ENCODE assay signal across 1 cellular context in the genomic region with DNA sequence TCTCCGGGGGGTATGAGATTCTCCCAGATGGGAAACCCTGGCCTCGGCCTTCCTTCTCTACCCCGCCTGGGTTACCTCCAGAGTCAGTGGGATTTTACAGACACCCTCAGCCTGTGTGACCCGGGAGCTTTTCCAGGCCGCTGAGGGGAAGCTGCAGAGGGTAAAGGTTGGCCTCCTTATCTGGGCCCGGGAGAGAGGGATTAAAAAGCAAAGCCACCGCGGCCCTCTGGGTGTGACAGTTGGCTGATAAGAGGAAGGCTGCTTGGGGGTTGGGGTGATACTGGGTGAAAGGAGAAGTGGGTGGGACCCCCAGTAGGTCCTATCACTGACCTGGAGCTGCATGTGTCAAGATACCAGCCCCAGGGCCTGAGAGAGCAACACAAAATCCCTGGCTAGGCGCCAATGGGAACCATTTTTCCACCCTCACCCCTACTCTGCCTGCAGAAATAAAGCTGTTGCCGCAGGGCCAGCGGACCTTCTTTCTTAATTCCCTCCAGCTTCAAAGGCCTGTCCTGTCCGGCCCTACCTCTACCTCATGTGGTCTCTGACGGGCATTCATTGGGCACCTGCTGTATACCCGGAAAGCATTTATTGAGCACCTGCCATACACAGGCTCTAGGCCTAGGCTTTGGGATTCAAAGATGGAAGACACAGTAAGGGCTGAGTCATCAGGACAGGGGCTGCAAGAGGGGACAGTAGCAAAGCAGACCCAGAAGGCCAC.
TF ChIP-seq lines count a peak whose summit lies in the region.

No MANE protein-coding gene starts in this region.

TF ChIP-seq in HepG2, 621 proteins besides CTCF, POLR2A, EP300 and RAD21 (continued from another document and continues in another):
- TF ChIP-seq ATAD3A (CRISPR knock-in tag; IDR thresholded peaks at IDR 0.05), result 0 out of 2 replicates have a peak, but pooled peaks have one; percentile 38
- TF ChIP-seq RARA (CRISPR knock-in tag; IDR thresholded peaks at IDR 0.05), result peak; percentile 97
- peak; percentile 100 for TF ChIP-seq ZKSCAN8 (CRISPR knock-in tag; IDR thresholded peaks at IDR 0.05; ENCODE audit: borderline replicate concordance)
- TF ChIP-seq ZIK1 (CRISPR knock-in tag; IDR thresholded peaks at IDR 0.05; ENCODE audit: borderline replicate concordance, low read depth), result no peak
- TF ChIP-seq, protein P1, sequence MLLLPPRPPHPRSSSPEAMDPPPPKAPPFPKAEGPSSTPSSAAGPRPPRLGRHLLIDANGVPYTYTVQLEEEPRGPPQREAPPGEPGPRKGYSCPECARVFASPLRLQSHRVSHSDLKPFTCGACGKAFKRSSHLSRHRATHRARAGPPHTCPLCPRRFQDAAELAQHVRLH (CRISPR knock-in tag; IDR thresholded peaks at IDR 0.05; ENCODE audit: borderline replicate concordance, low read depth), result peak; percentile 92; the same call in 1 of the 2 replicates
- TF ChIP-seq NFIB (CRISPR knock-in tag; IDR thresholded peaks at IDR 0.05; ENCODE audit: borderline replicate concordance), result 0 out of 2 replicates have a peak, but pooled peaks have one; percentile 5
- TF ChIP-seq, protein P2, sequence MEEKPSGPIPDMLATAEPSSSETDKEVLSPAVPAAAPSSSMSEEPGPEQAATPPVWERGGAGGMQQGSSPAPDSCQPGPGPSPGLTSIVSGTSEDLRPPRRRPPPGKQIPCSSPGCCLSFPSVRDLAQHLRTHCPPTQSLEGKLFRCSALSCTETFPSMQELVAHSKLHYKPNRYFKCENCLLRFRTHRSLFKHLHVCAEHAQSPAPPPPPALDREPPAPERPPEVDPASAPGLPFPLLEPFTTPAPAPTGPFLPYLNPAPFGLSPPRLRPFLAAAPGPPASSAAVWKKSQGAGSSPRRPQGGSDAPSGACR (CRISPR knock-in tag; IDR thresholded peaks at IDR 0.05), result peak; percentile 32; the same call in 1 of the 2 replicates
- TF ChIP-seq, protein P3, sequence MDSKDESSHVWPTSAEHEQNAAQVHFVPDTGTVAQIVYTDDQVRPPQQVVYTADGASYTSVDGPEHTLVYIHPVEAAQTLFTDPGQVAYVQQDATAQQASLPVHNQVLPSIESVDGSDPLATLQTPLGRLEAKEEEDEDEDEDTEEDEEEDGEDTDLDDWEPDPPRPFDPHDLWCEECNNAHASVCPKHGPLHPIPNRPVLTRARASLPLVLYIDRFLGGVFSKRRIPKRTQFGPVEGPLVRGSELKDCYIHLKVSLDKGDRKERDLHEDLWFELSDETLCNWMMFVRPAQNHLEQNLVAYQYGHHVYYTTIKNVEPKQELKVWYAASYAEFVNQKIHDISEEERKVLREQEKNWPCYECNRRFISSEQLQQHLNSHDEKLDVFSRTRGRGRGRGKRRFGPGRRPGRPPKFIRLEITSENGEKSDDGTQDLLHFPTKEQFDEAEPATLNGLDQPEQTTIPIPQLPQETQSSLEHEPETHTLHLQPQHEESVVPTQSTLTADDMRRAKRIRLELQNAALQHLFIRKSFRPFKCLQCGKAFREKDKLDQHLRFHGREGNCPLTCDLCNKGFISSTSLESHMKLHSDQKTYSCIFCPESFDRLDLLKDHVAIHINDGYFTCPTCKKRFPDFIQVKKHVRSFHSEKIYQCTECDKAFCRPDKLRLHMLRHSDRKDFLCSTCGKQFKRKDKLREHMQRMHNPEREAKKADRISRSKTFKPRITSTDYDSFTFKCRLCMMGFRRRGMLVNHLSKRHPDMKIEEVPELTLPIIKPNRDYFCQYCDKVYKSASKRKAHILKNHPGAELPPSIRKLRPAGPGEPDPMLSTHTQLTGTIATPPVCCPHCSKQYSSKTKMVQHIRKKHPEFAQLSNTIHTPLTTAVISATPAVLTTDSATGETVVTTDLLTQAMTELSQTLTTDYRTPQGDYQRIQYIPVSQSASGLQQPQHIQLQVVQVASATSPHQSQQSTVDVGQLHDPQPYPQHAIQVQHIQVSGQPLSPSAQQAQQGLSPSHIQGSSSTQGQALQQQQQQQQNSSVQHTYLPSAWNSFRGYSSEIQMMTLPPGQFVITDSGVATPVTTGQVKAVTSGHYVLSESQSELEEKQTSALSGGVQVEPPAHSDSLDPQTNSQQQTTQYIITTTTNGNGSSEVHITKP (CRISPR knock-in tag; IDR thresholded peaks at IDR 0.05; ENCODE audit: low read depth), result no peak
- TF ChIP-seq XBP1 (CRISPR knock-in tag; IDR thresholded peaks at IDR 0.05), result peak; percentile 34; the same call in 1 of the 2 replicates
- TF ChIP-seq, protein P4, sequence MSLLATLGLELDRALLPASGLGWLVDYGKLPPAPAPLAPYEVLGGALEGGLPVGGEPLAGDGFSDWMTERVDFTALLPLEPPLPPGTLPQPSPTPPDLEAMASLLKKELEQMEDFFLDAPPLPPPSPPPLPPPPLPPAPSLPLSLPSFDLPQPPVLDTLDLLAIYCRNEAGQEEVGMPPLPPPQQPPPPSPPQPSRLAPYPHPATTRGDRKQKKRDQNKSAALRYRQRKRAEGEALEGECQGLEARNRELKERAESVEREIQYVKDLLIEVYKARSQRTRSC (CRISPR knock-in tag; IDR thresholded peaks at IDR 0.05; ENCODE audit: low read depth), result no peak; the same call in 1 of the 2 replicates
- TF ChIP-seq, protein P5, sequence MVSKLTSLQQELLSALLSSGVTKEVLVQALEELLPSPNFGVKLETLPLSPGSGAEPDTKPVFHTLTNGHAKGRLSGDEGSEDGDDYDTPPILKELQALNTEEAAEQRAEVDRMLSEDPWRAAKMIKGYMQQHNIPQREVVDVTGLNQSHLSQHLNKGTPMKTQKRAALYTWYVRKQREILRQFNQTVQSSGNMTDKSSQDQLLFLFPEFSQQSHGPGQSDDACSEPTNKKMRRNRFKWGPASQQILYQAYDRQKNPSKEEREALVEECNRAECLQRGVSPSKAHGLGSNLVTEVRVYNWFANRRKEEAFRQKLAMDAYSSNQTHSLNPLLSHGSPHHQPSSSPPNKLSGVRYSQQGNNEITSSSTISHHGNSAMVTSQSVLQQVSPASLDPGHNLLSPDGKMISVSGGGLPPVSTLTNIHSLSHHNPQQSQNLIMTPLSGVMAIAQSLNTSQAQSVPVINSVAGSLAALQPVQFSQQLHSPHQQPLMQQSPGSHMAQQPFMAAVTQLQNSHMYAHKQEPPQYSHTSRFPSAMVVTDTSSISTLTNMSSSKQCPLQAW (CRISPR knock-in tag; IDR thresholded peaks at IDR 0.05), result peak; percentile 72
- TF ChIP-seq, protein P6, sequence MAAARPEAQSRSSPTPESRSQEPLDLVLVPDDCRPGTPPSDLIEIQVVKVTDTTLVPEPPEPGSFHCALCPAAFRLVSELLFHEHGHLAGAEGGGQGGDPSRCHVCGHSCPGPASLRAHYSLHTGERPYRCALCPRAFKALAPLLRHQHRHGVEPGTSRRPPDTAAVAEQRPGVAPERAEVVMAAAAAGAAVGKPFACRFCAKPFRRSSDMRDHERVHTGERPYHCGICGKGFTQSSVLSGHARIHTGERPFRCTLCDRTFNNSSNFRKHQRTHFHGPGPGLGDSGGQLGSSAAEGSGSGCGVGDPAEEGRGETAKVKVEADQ (CRISPR knock-in tag; IDR thresholded peaks at IDR 0.05; ENCODE audit: borderline replicate concordance), result peak; percentile 37; the same call in 1 of the 2 replicates
- TF ChIP-seq ZNF850 (CRISPR knock-in tag; conservative IDR thresholded peaks at IDR 0.05), result 0 out of 2 replicates have a peak, but pooled peaks have one; percentile 59
- TF ChIP-seq ZNF709 (CRISPR knock-in tag; IDR thresholded peaks at IDR 0.05), result peak; percentile 77; the same call in 1 of the 2 replicates
- TF ChIP-seq NPAS2 (CRISPR knock-in tag; IDR thresholded peaks at IDR 0.05; ENCODE audit: borderline replicate concordance), result no peak
- TF ChIP-seq, protein P7, sequence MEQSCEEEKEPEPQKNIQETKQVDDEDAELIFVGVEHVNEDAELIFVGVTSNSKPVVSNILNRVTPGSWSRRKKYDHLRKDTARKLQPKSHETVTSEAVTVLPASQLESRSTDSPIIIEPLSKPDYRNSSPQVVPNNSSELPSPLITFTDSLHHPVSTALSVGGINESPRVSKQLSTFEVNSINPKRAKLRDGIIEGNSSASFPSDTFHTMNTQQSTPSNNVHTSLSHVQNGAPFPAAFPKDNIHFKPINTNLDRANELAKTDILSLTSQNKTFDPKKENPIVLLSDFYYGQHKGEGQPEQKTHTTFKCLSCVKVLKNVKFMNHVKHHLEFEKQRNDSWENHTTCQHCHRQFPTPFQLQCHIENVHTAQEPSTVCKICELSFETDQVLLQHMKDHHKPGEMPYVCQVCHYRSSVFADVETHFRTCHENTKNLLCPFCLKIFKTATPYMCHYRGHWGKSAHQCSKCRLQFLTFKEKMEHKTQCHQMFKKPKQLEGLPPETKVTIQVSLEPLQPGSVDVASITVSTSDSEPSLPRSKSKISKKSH (CRISPR knock-in tag; IDR thresholded peaks at IDR 0.05; ENCODE audit: borderline replicate concordance), result no peak
- TF ChIP-seq PTBP1 (IDR thresholded peaks at IDR 0.05; ENCODE audit: low read depth, low read length, poor library complexity, severe bottlenecking), result no peak
- TF ChIP-seq RELA (CRISPR knock-in tag; IDR thresholded peaks at IDR 0.05), result 0 out of 2 replicates have a peak, but pooled peaks have one; percentile 65
- TF ChIP-seq ZNF775 (CRISPR knock-in tag; IDR thresholded peaks at IDR 0.05; ENCODE audit: borderline replicate concordance), result no peak
- TF ChIP-seq ZNF7 (CRISPR knock-in tag; IDR thresholded peaks at IDR 0.05), result no peak; the same call in 1 of the 2 replicates
- TF ChIP-seq, protein P8, sequence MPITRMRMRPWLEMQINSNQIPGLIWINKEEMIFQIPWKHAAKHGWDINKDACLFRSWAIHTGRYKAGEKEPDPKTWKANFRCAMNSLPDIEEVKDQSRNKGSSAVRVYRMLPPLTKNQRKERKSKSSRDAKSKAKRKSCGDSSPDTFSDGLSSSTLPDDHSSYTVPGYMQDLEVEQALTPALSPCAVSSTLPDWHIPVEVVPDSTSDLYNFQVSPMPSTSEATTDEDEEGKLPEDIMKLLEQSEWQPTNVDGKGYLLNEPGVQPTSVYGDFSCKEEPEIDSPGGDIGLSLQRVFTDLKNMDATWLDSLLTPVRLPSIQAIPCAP (CRISPR knock-in tag; IDR thresholded peaks at IDR 0.05; ENCODE audit: low read depth), result no peak
- TF ChIP-seq AGO1 (IDR thresholded peaks at IDR 0.05; ENCODE audit: low read depth, low read length, poor library complexity, severe bottlenecking), result no peak
- TF ChIP-seq ZNF674 (CRISPR knock-in tag; IDR thresholded peaks at IDR 0.05; ENCODE audit: low read depth), result no peak
- TF ChIP-seq, protein P9, sequence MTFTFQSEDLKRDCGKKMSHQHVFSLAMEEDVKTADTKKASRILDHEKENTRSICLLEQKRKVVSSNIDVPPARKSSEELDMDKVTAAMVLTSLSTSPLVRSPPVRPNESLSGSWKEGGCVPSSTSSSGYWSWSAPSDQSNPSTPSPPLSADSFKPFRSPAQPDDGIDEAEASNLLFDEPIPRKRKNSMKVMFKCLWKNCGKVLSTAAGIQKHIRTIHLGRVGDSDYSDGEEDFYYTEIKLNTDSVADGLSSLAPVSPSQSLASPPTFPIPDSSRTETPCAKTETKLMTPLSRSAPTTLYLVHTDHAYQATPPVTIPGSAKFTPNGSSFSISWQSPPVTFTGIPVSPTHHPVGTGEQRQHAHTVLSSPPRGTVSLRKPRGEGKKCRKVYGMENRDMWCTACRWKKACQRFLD (CRISPR knock-in tag; IDR thresholded peaks at IDR 0.05; ENCODE audit: borderline replicate concordance), result no peak
- TF ChIP-seq, protein P10, sequence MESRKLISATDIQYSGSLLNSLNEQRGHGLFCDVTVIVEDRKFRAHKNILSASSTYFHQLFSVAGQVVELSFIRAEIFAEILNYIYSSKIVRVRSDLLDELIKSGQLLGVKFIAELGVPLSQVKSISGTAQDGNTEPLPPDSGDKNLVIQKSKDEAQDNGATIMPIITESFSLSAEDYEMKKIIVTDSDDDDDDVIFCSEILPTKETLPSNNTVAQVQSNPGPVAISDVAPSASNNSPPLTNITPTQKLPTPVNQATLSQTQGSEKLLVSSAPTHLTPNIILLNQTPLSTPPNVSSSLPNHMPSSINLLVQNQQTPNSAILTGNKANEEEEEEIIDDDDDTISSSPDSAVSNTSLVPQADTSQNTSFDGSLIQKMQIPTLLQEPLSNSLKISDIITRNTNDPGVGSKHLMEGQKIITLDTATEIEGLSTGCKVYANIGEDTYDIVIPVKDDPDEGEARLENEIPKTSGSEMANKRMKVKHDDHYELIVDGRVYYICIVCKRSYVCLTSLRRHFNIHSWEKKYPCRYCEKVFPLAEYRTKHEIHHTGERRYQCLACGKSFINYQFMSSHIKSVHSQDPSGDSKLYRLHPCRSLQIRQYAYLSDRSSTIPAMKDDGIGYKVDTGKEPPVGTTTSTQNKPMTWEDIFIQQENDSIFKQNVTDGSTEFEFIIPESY (CRISPR knock-in tag; IDR thresholded peaks at IDR 0.05), result 0 out of 2 replicates have a peak, but pooled peaks have one; percentile 50
- TF ChIP-seq, protein P11, sequence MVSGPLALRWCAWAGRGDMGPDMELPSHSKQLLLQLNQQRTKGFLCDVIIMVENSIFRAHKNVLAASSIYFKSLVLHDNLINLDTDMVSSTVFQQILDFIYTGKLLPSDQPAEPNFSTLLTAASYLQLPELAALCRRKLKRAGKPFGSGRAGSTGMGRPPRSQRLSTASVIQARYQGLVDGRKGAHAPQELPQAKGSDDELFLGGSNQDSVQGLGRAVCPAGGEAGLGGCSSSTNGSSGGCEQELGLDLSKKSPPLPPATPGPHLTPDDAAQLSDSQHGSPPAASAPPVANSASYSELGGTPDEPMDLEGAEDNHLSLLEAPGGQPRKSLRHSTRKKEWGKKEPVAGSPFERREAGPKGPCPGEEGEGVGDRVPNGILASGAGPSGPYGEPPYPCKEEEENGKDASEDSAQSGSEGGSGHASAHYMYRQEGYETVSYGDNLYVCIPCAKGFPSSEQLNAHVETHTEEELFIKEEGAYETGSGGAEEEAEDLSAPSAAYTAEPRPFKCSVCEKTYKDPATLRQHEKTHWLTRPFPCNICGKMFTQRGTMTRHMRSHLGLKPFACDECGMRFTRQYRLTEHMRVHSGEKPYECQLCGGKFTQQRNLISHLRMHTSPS (CRISPR knock-in tag; IDR thresholded peaks at IDR 0.05; ENCODE audit: low read depth), result peak; percentile 53; the same call in 1 of the 2 replicates
- no peak for TF ChIP-seq KLF9 (CRISPR knock-in tag; IDR thresholded peaks at IDR 0.05; ENCODE audit: low read depth)
- peak; percentile 99 for TF ChIP-seq NR2F2 (IDR thresholded peaks at IDR 0.05; ENCODE audit: borderline replicate concordance, low read depth)
- TF ChIP-seq, protein P12, sequence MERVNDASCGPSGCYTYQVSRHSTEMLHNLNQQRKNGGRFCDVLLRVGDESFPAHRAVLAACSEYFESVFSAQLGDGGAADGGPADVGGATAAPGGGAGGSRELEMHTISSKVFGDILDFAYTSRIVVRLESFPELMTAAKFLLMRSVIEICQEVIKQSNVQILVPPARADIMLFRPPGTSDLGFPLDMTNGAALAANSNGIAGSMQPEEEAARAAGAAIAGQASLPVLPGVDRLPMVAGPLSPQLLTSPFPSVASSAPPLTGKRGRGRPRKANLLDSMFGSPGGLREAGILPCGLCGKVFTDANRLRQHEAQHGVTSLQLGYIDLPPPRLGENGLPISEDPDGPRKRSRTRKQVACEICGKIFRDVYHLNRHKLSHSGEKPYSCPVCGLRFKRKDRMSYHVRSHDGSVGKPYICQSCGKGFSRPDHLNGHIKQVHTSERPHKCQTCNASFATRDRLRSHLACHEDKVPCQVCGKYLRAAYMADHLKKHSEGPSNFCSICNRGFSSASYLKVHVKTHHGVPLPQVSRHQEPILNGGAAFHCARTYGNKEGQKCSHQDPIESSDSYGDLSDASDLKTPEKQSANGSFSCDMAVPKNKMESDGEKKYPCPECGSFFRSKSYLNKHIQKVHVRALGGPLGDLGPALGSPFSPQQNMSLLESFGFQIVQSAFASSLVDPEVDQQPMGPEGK (CRISPR knock-in tag; IDR thresholded peaks at IDR 0.05), result peak; percentile 96
- TF ChIP-seq NCOA5 (CRISPR knock-in tag; IDR thresholded peaks at IDR 0.05), result no peak
- TF ChIP-seq, protein P13, sequence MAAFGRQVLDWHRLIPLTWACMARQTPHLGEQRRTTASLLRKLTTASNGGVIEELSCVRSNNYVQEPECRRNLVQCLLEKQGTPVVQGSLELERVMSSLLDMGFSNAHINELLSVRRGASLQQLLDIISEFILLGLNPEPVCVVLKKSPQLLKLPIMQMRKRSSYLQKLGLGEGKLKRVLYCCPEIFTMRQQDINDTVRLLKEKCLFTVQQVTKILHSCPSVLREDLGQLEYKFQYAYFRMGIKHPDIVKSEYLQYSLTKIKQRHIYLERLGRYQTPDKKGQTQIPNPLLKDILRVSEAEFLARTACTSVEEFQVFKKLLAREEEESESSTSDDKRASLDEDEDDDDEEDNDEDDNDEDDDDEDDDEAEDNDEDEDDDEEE (CRISPR knock-in tag; IDR thresholded peaks at IDR 0.05), result peak; percentile 96
